In genomic region chr12:91492648-91493047, GRCh38 we compare ENCODE assay signal across 25 cellular contexts.
A peak's percentile ranks its signal among the peaks of the same experiment; 100 is the strongest.
DNase-seq lines count a peak whose midpoint lies in the region; ATAC-seq, FAIRE-seq and TF ChIP-seq lines count a peak whose summit lies in the region.
"Had no signal": no experiment of that assay in that cellular context is flagged by ENCODE, and none has a peak within 500 bp of the region (broad histone marks: within the 10 kb centered on the region; RNA-seq: fewer than 3 reads in every experiment).

No MANE protein-coding gene starts in this region.

- H2AFZ ChIP-seq in hepatocyte = no peak overlapping the region

- TF ChIP-seq POLR2A in transverse colon (IDR thresholded peaks at IDR 0.05) = no peak
- no peak for TF ChIP-seq POLR2A in Peyer's patch (IDR thresholded peaks at IDR 0.05)

- H3K4me1 ChIP-seq in hepatocyte (ENCODE audit: insufficient read depth) (no peaks in the 10 kb centered on the region), transverse colon (peaks cover 0 to 8% (median 0%) of the 10 kb centered on the region in 4 donors), Peyer's patch (no peaks in the 10 kb centered on the region)
- H3K4me1 ChIP-seq: SJCRH30 had no signal

- H3K27ac ChIP-seq in hepatocyte (no peak overlapping the region), transverse colon (peak overlapping the region; percentile 6 to 63 (median 44)), Peyer's patch (no peak overlapping the region)
- H3K27ac ChIP-seq: HL-60, SJCRH30 had no signal

- peak; percentile 57 for ATAC-seq in stimulated activated naive CD8-positive, alpha-beta T cell treated with anti-CD3 and anti-CD28 coated beads, Interleukin-15, Interleukin-2, amounts not matched to agents 100 U/mL and 50 U/mL, for 24 hours
- ATAC-seq in stimulated activated naive CD8-positive, alpha-beta T cell treated with anti-CD3 and anti-CD28 coated beads, Interleukin-15, amount 100 ng/mL, for 72 hours = no peak
- ATAC-seq: GM12878, HepG2 had no signal

- H3K79me2 ChIP-seq in hepatocyte = no peaks in the 10 kb centered on the region

- peak; percentile 41 for FAIRE-seq in colon (lab: Jason Lieb, UNC)
- FAIRE-seq: GM12878, HepG2, RCC 7860 had no signal

- H3K27me3 Mint-ChIP-seq in stimulated activated naive CD8-positive, alpha-beta T cell treated with anti-CD3 and anti-CD28 coated beads, Interleukin-15, amount 100 ng/mL, for 72 hours = no peaks in the 10 kb centered on the region
- H3K27me3 Mint-ChIP-seq: CD4-positive, CD25-positive, alpha-beta regulatory T cell had no signal

- no peak for TF ChIP-seq CTCF in hepatocyte (IDR thresholded peaks at IDR 0.05; ENCODE audit: poor library complexity)
- TF ChIP-seq CTCF in transverse colon (IDR thresholded peaks at IDR 0.05) = no peak
- TF ChIP-seq CTCF in Peyer's patch (IDR thresholded peaks at IDR 0.05) = no peak

- H3K9me2 ChIP-seq in hepatocyte (replicated peaks; ENCODE audit: insufficient read depth) = no peaks in the 10 kb centered on the region

- intact Hi-C loops in transverse colon (cut with DNase I; ENCODE audit: low total_unique reads) = no loop called here

- peak overlapping the region in 1 of 2 donors; percentile 42 for H3K27ac Mint-ChIP-seq in stimulated activated naive CD8-positive, alpha-beta T cell treated with anti-CD3 and anti-CD28 coated beads, Interleukin-15, amount 100 ng/mL, for 72 hours
- H3K27ac Mint-ChIP-seq: CD4-positive, CD25-positive, alpha-beta regulatory T cell; HFFc6 had no signal

- peak overlapping the region in 1 of 2 donors; percentile 35 for H3K4me3 Mint-ChIP-seq in stimulated activated naive CD8-positive, alpha-beta T cell treated with anti-CD3 and anti-CD28 coated beads, Interleukin-15, amount 100 ng/mL, for 72 hours
- H3K4me3 Mint-ChIP-seq: CD4-positive, CD25-positive, alpha-beta regulatory T cell; HFFc6 had no signal

- H4K20me1 ChIP-seq in hepatocyte (ENCODE audit: insufficient read depth, poor library complexity, severe bottlenecking) = no peaks in the 10 kb centered on the region

- in situ Hi-C loops in transverse colon (cut with MboI; ENCODE audit: low pct_ligation_motif_present in 1 of 4, low pct_unique_long_range_greater_than_20kb in 1 of 4, low sequenced_read_pairs in 3 of 4) = no loop called here

- no peaks in the 10 kb centered on the region for H3K9me3 ChIP-seq in hepatocyte (ENCODE audit: low read depth)
- no peaks in the 10 kb centered on the region for H3K9me3 ChIP-seq in transverse colon
- no peaks in the 10 kb centered on the region for H3K9me3 ChIP-seq in Peyer's patch
- H3K9me3 ChIP-seq: SJCRH30 had no signal

- H3K9me3 Mint-ChIP-seq in stimulated activated naive CD8-positive, alpha-beta T cell treated with anti-CD3 and anti-CD28 coated beads, Interleukin-15, amount 100 ng/mL, for 72 hours = no peaks in the 10 kb centered on the region
- H3K9me3 Mint-ChIP-seq: CD4-positive, CD25-positive, alpha-beta regulatory T cell had no signal

- no peak for TF ChIP-seq EP300 in transverse colon (IDR thresholded peaks at IDR 0.05; ENCODE audit: low read depth)

- H3K27me3 ChIP-seq in hepatocyte = no peaks in the 10 kb centered on the region
- H3K27me3 ChIP-seq in transverse colon = no peaks in the 10 kb centered on the region
- H3K27me3 ChIP-seq in Peyer's patch = no peaks in the 10 kb centered on the region
- H3K27me3 ChIP-seq: SJCRH30 had no signal

- H3K4me1 Mint-ChIP-seq in stimulated activated naive CD8-positive, alpha-beta T cell treated with anti-CD3 and anti-CD28 coated beads, Interleukin-15, amount 100 ng/mL, for 72 hours = peaks cover 4% of the 10 kb centered on the region
- H3K4me1 Mint-ChIP-seq: CD4-positive, CD25-positive, alpha-beta regulatory T cell had no signal

- H3K4me3 ChIP-seq in hepatocyte = no peak overlapping the region
- no peak overlapping the region for H3K4me3 ChIP-seq in transverse colon
- H3K4me3 ChIP-seq in Peyer's patch = no peak overlapping the region
- H3K4me3 ChIP-seq: GM12878, SJCRH30 had no signal

- 87% methylated on average over 1 of the region's 1 CpG for WGBS in hepatocyte (ENCODE audit: low lambda C conversion rate, missing lambda C conversion rate)
- WGBS in transverse colon (ENCODE audit: low coverage in 1 of 2), 2 donors = 54 to 71% methylated on average over 1 of the region's 1 CpG

- H3K36me3 ChIP-seq in hepatocyte (replicated peaks; ENCODE audit: insufficient read depth, low read depth) (no peaks in the 10 kb centered on the region), transverse colon (no peaks in the 10 kb centered on the region), Peyer's patch (no peaks in the 10 kb centered on the region)
- H3K36me3 ChIP-seq: SJCRH30 had no signal

- no peak for DNase-seq in stimulated activated naive CD8-positive, alpha-beta T cell treated with anti-CD3 and anti-CD28 coated beads, Interleukin-15, Interleukin-2, amounts not matched to agents 100 U/mL and 50 U/mL, for 24 hours
- DNase-seq in stimulated activated naive CD8-positive, alpha-beta T cell treated with anti-CD3 and anti-CD28 coated beads, Interleukin-15, amount 100 ng/mL, for 72 hours = no peak
- DNase-seq in hepatocyte (ENCODE audit: low spot score) (peak; percentile 5), transverse colon (no peak), T-helper 9 cell (no peak), NCI-H748 (lab: John Stamatoyannopoulos, UW; ENCODE audit: unreplicated experiment) (no peak), Peyer's patch (no peak)
- DNase-seq: CD4-positive, CD25-positive, alpha-beta regulatory T cell; COR-L47; DND-41; H7; HFFc6; KBM-7; NCI-H1105; NCI-H146; NCI-H2029 treated with DMSO at 0.1 percent for 48 hours; NCI-H345; NCI-H524; NCI-H82; SJCRH30 had no signal

- H3K4me2 ChIP-seq in hepatocyte = no peak overlapping the region

Comparison
In these comparisons a context has a peak if more than half of its experiments do, and no peak if none do; other contexts are left out.
1. H3K27ac ChIP-seq: peak in transverse colon (4 of 4); none in hepatocyte (single experiment) and Peyer's patch (0 of 4).